ENCODE assay signal across 10 cellular contexts in genomic region chr6:144266091-144266649, GRCh38. TPM values are rescaled to one million over a fixed set of nuclear protein-coding genes. Genes with fewer than 3 reads are reported as not detected.
DNase-seq lines count a peak whose midpoint lies in the region; ATAC-seq and TF ChIP-seq lines count a peak whose summit lies in the region.
"Had no signal": no experiment of that assay in that cellular context is flagged by ENCODE, and none has a peak within 500 bp of the region (broad histone marks: within the 10 kb centered on the region; RNA-seq: fewer than 3 reads in every experiment).

No MANE protein-coding gene starts in this region.

- H3K27me3 Mint-ChIP-seq in H9 (ENCODE audit: low read depth) = no peaks in the 10 kb centered on the region
- H3K27me3 Mint-ChIP-seq: activated naive CD8-positive, alpha-beta T cell had no signal

- peak overlapping the region; percentile 42 for H3K18ac ChIP-seq in H9 (ENCODE audit: insufficient read length, low read depth, low read length)

- no peaks in the 10 kb centered on the region for H3K79me1 ChIP-seq in H9 (ENCODE audit: insufficient read depth, low read depth, low read length, poor library complexity, severe bottlenecking)

- peaks cover 23 to 27% of the 10 kb centered on the region in 2 experiments for H3K4me1 Mint-ChIP-seq in H9

- peak overlapping the region; percentile 33 for H3K4me2 ChIP-seq in H9 (ENCODE audit: insufficient read depth, insufficient read length, low read length)
- peak overlapping the region; percentile 74 for H3K4me2 ChIP-seq in skeletal muscle satellite cell (ENCODE audit: low read length)

- peak overlapping the region; percentile 77 for H2AFZ ChIP-seq in H9 (ENCODE audit: low read length)

- peak overlapping the region; percentile 89 to 97 (median 97) for H3K27ac Mint-ChIP-seq in H9
- H3K27ac Mint-ChIP-seq: activated naive CD8-positive, alpha-beta T cell had no signal

- H3K9ac ChIP-seq in H9 (ENCODE audit: extremely low read depth, insufficient read length, low read length) = no peak overlapping the region
- peak overlapping the region; percentile 55 for H3K9ac ChIP-seq in skeletal muscle satellite cell (ENCODE audit: low read depth, low read length)

- no peaks in the 10 kb centered on the region for H3K23me2 ChIP-seq in H9 (ENCODE audit: insufficient read length, low read depth, low read length, poor library complexity, severe bottlenecking)

- peak overlapping the region; percentile 6 for H2BK12ac ChIP-seq in H9 (ENCODE audit: insufficient read length, low read depth, low read length)

- no peak overlapping the region for H2AK5ac ChIP-seq in H9 (ENCODE audit: insufficient read length, low read length)

- H3K23ac ChIP-seq in H9 (ENCODE audit: insufficient read length, low read depth, low read length) = no peak overlapping the region

- H3K79me2 ChIP-seq in H9 (ENCODE audit: insufficient read depth, low read length) = no peaks in the 10 kb centered on the region

- no peak overlapping the region for H3K14ac ChIP-seq in H9 (ENCODE audit: insufficient read depth, low read length)

- H3K4me1 ChIP-seq in H9 (ENCODE audit: insufficient read depth, low read length) (peaks cover 9% of the 10 kb centered on the region), skeletal muscle satellite cell (ENCODE audit: control insufficient read depth, insufficient read depth, low read length) (peaks cover 27% of the 10 kb centered on the region)

- H2BK5ac ChIP-seq in H9 (ENCODE audit: insufficient read length, low read length) = no peak overlapping the region

- peak; percentile 64 for DNase-seq in H9
- peak; percentile 90 for DNase-seq in amniotic epithelial cell (ENCODE audit: low read depth)
- DNase-seq in iPS DF 19.7 (ENCODE audit: low read depth, low spot score) = peak; percentile 89
- DNase-seq in NCI-H1092 (lab: John Stamatoyannopoulos, UW) = no peak
- DNase-seq in HuH-7 (ENCODE audit: low spot score) = no peak
- DNase-seq in NCI-H82 (lab: John Stamatoyannopoulos, UW) = no peak
- DNase-seq: NCI-H1930 had no signal

- ATAC-seq in HG03354 (IDR thresholded peaks at IDR 0.05; ENCODE audit: poor library complexity, severe bottlenecking, unreplicated experiment) = no peak

- no peaks in the 10 kb centered on the region for H3K27me3 ChIP-seq in H9 (ENCODE audit: insufficient read depth, low read length)
- no peaks in the 10 kb centered on the region for H3K27me3 ChIP-seq in skeletal muscle satellite cell (ENCODE audit: control insufficient read depth, insufficient read depth, low read length)

- H2BK120ac ChIP-seq in H9 (ENCODE audit: low read depth, low read length, poor library complexity, severe bottlenecking) = no peak overlapping the region

- no peaks in the 10 kb centered on the region for H4K20me1 ChIP-seq in H9 (ENCODE audit: control insufficient read depth, insufficient read depth, insufficient read length)

- no peak overlapping the region for H3K4ac ChIP-seq in H9 (ENCODE audit: low read depth, low read length)

- H4K5ac ChIP-seq in H9 (ENCODE audit: insufficient read length, low read depth, low read length) = no peak overlapping the region

- no peak overlapping the region for H3T11ph ChIP-seq in H9 (ENCODE audit: low read length)

- peak overlapping the region; percentile 17 to 50; a peak in 3 of 5 replicates for H3K4me3 Mint-ChIP-seq in H9
- H3K4me3 Mint-ChIP-seq: activated naive CD8-positive, alpha-beta T cell had no signal

- no peak for TF ChIP-seq CTCF in H9 (conservative IDR thresholded peaks at IDR 0.05)

- no peak overlapping the region for H4K8ac ChIP-seq in H9 (replicated peaks; ENCODE audit: insufficient read length, low read depth, low read length)

- H3K36me3 Mint-ChIP-seq in H9 (ENCODE audit: insufficient read depth in 1 of 3, low read depth in 3 of 3) = peaks cover 0 to 16% (median 3%) of the 10 kb centered on the region in 3 experiments; a peak in 5 of 7 replicates

- H4K91ac ChIP-seq in H9 (ENCODE audit: insufficient read length, low read depth, low read length) = no peak overlapping the region

- no CpG with 5 or more reads among the region's 6 CpGs for WGBS in H9 (ENCODE audit: extremely low coverage, insufficient read length, low lambda C conversion rate)

- no peak overlapping the region for H2BK15ac ChIP-seq in H9 (ENCODE audit: low read depth, low read length)

- no peak overlapping the region for H2BK20ac ChIP-seq in H9 (ENCODE audit: low read depth, low read length, poor library complexity, severe bottlenecking)

- H3K27ac ChIP-seq in H9 (ENCODE audit: insufficient read length, low read depth, low read length) = peak overlapping the region; percentile 87

- H3K4me3 ChIP-seq in skeletal muscle satellite cell (ENCODE audit: low read length) = peak overlapping the region; percentile 42

- no peaks in the 10 kb centered on the region for H3K36me3 ChIP-seq in skeletal muscle satellite cell (ENCODE audit: insufficient read depth, low read length)

- H3K9me3 Mint-ChIP-seq in H9 = peaks cover 3 to 10% of the 10 kb centered on the region in 2 experiments; a peak in 4 of 5 replicates

- no peak overlapping the region for H3K56ac ChIP-seq in H9 (ENCODE audit: insufficient read length, low read depth, low read length)

- H3K9me3 ChIP-seq in H9 (ENCODE audit: control insufficient read depth, low read depth, low read length) = no peaks in the 10 kb centered on the region
- no peaks in the 10 kb centered on the region for H3K9me3 ChIP-seq in skeletal muscle satellite cell (replicated peaks; ENCODE audit: low read length)

RNA-seq across cellular contexts. Expression of gene UTRN, which starts 19.0 kb away (rescaled TPM):
- total RNA-seq in H9 (2021) = 79.7 and 82.3 TPM in 2 replicates
- 58.1 and 66.6 TPM in 2 replicates for total RNA-seq in skeletal muscle satellite cell (2012; rRNA removed)

Comparison
In these comparisons a context has a peak if more than half of its experiments do, and no peak if none do; other contexts are left out.
1. DNase-seq: peak in H9 (single experiment), amniotic epithelial cell (single experiment) and iPS DF 19.7 (single experiment); none in NCI-H1092 (single experiment), HuH-7 (single experiment) and NCI-H82 (single experiment).